ENCODE assay signal across 8 cellular contexts in the genomic region with DNA sequence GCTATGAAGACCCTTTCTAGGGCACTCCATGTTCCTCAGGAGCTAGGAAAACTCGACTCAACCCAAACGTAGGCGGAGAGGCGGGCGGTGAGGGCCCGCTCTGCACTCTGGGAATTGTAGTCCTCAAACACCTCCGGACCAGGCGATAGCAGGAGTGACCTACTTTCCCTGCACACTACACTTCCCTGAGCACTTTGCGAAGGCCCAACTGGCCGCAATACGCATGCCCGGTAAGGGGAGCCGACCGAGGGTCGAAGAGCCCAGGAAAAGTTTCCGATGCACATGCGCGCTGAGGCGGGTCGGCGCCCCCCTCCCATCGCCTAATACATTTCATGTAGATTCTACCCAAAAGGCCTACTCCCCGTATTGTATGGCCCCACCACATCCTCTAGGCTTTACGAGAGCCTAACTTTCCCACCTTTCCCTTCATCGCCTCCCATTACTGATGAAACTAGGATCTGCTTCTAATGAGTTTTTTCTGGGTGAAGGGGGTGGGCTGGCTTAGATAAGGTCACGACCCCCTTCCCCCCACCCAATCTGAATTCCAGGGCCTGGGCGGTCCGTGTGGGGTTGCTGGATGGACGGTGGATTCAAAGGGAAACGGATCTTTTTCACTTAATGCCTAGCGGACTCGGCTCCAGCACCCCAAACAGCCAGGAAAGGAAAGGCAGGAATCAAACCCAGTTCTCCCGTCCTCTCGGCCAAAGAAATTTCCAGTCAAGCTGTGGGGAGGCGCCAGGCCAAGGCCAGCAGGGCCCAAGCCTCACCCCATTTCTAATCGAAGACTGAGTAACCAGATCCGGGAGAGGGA. TPM values are rescaled to one million over a fixed set of nuclear protein-coding genes. Genes with fewer than 3 reads are reported as not detected.
DNase-seq lines count a peak whose midpoint lies in the region; ATAC-seq and TF ChIP-seq lines count a peak whose summit lies in the region.

No MANE protein-coding gene starts in this region.

- peaks cover 11% of the 10 kb centered on the region for H3K4me1 ChIP-seq in colonic mucosa

- DNase-seq in AG10803 (ENCODE audit: low read depth): peak; percentile 94
- DNase-seq in NCI-H524 treated with DMSO at 0.1 percent for 48 hours (lab: John Stamatoyannopoulos, UW): peak; percentile 79
- peak; percentile 96 for DNase-seq in activated CD4-positive, alpha-beta T cell treated with anti-CD3 and anti-CD28 coated beads, Interleukin-2, amount 10 ng/mL, durations not matched to agents 24 days and 14 days
- peak; percentile 95 for DNase-seq in colonic mucosa
- DNase-seq in kidney tubule cell (ENCODE audit: low spot score): peak; percentile 95
- peak; percentile 80 to 84 for DNase-seq in stimulated activated CD4-positive, alpha-beta T cell treated with anti-CD3 and anti-CD28 coated beads, Interleukin-15, amount 100 ng/mL, for 48 hours (ENCODE audit: low read depth in 2 of 2)

- no peaks in the 10 kb centered on the region for H3K36me3 ChIP-seq in colonic mucosa

- peak; percentile 52 for ATAC-seq in GM19043 (IDR thresholded peaks at IDR 0.05; ENCODE audit: low read depth, unreplicated experiment)
- ATAC-seq in HG03432 (IDR thresholded peaks at IDR 0.05; ENCODE audit: unreplicated experiment): peak; percentile 43

- peak overlapping the region; percentile 99 for H3K27ac ChIP-seq in colonic mucosa

- peak overlapping the region; percentile 100 for H3K9ac ChIP-seq in colonic mucosa (ENCODE audit: low read depth in 2 of 2, low read length in 2 of 2)

- peak overlapping the region; percentile 98 for H3K4me3 ChIP-seq in AG10803 (ENCODE audit: low read length)
- H3K4me3 ChIP-seq in colonic mucosa: peak overlapping the region; percentile 89

- H3K27ac Mint-ChIP-seq in activated CD4-positive, alpha-beta T cell treated with anti-CD3 and anti-CD28 coated beads, Interleukin-2, amount 10 ng/mL, durations not matched to agents 24 days and 14 days: peak overlapping the region; percentile 91

- TF ChIP-seq CTCF in AG10803 (conservative IDR thresholded peaks at IDR 0.05; ENCODE audit: low read length) (no peak), colonic mucosa (IDR thresholded peaks at IDR 0.05) (no peak)

- H3K27me3 Mint-ChIP-seq in activated CD4-positive, alpha-beta T cell treated with anti-CD3 and anti-CD28 coated beads, Interleukin-2, amount 10 ng/mL, durations not matched to agents 24 days and 14 days: no peaks in the 10 kb centered on the region

- no peaks in the 10 kb centered on the region for H3K27me3 ChIP-seq in colonic mucosa

- H3K4me1 Mint-ChIP-seq in activated CD4-positive, alpha-beta T cell treated with anti-CD3 and anti-CD28 coated beads, Interleukin-2, amount 10 ng/mL, durations not matched to agents 24 days and 14 days: peaks cover 28% of the 10 kb centered on the region

- intact Hi-C loops in activated CD4-positive, alpha-beta T cell treated with anti-CD3 and anti-CD28 coated beads, Interleukin-2, amount 10 ng/mL, durations not matched to agents 24 days and 14 days (cut with micrococcal nuclease): loop anchor here (1.0 to 10.0 kb wide), 6 partner anchors 40 to 807 kb away; a partner anchor contains a TSS
- intact Hi-C loops in colonic mucosa (cut with DNase I): loop anchor here (5.0 kb wide), 1 partner anchor 157 kb away; a partner anchor contains a TSS

- H3K9me3 ChIP-seq in colonic mucosa: no peaks in the 10 kb centered on the region

- peak overlapping the region; percentile 96 for H3K4me3 Mint-ChIP-seq in activated CD4-positive, alpha-beta T cell treated with anti-CD3 and anti-CD28 coated beads, Interleukin-2, amount 10 ng/mL, durations not matched to agents 24 days and 14 days

- peaks cover 28% of the 10 kb centered on the region for H3K36me3 Mint-ChIP-seq in activated CD4-positive, alpha-beta T cell treated with anti-CD3 and anti-CD28 coated beads, Interleukin-2, amount 10 ng/mL, durations not matched to agents 24 days and 14 days (ENCODE audit: low read depth)

- H3K9me3 Mint-ChIP-seq in activated CD4-positive, alpha-beta T cell treated with anti-CD3 and anti-CD28 coated beads, Interleukin-2, amount 10 ng/mL, durations not matched to agents 24 days and 14 days: no peaks in the 10 kb centered on the region

RNA-seq across cellular contexts. Expression of a gene that starts 2.0 kb away (rescaled TPM):
- total RNA-seq in activated CD4-positive, alpha-beta T cell treated with anti-CD3 and anti-CD28 coated beads, Interleukin-2, amount 10 ng/mL, durations not matched to agents 24 days and 14 days: 41.4 and 42.7 TPM in 2 replicates
- total RNA-seq in colonic mucosa: 10 to 100 TPM; 63.2 to 66.1 TPM

RNA-seq across cellular contexts. Expression of a gene that starts 23.9 kb away (rescaled TPM):
- total RNA-seq in activated CD4-positive, alpha-beta T cell treated with anti-CD3 and anti-CD28 coated beads, Interleukin-2, amount 10 ng/mL, durations not matched to agents 24 days and 14 days: 90.3 and 98.3 TPM in 2 replicates
- 10 to 100 TPM; 39.5 to 55.0 TPM for total RNA-seq in colonic mucosa

RNA-seq across cellular contexts. Expression of a gene that starts 24.4 kb away (rescaled TPM):
- total RNA-seq in activated CD4-positive, alpha-beta T cell treated with anti-CD3 and anti-CD28 coated beads, Interleukin-2, amount 10 ng/mL, durations not matched to agents 24 days and 14 days: 103 and 104 TPM in 2 replicates
- total RNA-seq in colonic mucosa: 100 to 1,000 TPM; 254 to 268 TPM

Comparison
In these comparisons a context has a peak if more than half of its experiments do, and no peak if none do; other contexts are left out.
1. Peak in every context shown above with its lines: DNase-seq, ATAC-seq, H3K4me3 ChIP-seq and H3K27ac ChIP-seq.